ENCODE assay signal across 13 cellular contexts in genomic region chr20:45355685-45356084, GRCh38. TPM values are rescaled to one million over a fixed set of nuclear protein-coding genes. Genes with fewer than 3 reads are reported as not detected.
DNase-seq lines count a peak whose midpoint lies in the region; TF ChIP-seq lines count a peak whose summit lies in the region.
"Had no signal": no experiment of that assay in that cellular context is flagged by ENCODE, and none has a peak within 500 bp of the region (broad histone marks: within the 10 kb centered on the region; RNA-seq: fewer than 3 reads in every experiment).

No MANE protein-coding gene starts in this region.

- DNase-seq in HFFc6 (no peak), SJSA1 (ENCODE audit: low read depth in 1 of 2, low spot score in 2 of 2) (no peak), COLO668 (lab: John Stamatoyannopoulos, UW; ENCODE audit: unreplicated experiment) (no peak), NK-92 (lab: John Stamatoyannopoulos, UW; ENCODE audit: unreplicated experiment) (no peak), NCI-H510A (lab: John Stamatoyannopoulos, UW) (no peak)
- DNase-seq: DMS 273 treated with DMSO at 0.1 percent for 48 hours, head of caudate nucleus, WERI-Rb-1 had no signal

- no peaks in the 10 kb centered on the region for H3K27me3 ChIP-seq in SJSA1 (replicated peaks)
- H3K27me3 ChIP-seq in muscle layer of duodenum (ENCODE audit: low read depth, low read length), result no peaks in the 10 kb centered on the region

- H3K9me3 ChIP-seq in SJSA1 (replicated peaks) (no peaks in the 10 kb centered on the region), muscle layer of duodenum (ENCODE audit: control insufficient read depth in 1 of 2, low read length in 2 of 2) (no peaks in the 10 kb centered on the region)
- H3K9me3 ChIP-seq: HAP-1 had no signal

- TF ChIP-seq CTCF in HFFc6 (IDR thresholded peaks at IDR 0.05), result no peak

- H3K27ac Mint-ChIP-seq in HFFc6, result peak overlapping the region; percentile 70
- H3K27ac Mint-ChIP-seq: type B pancreatic cell had no signal

- H3K4me3 Mint-ChIP-seq in HFFc6, result 0 out of 2 replicates have a peak overlapping the region, but pooled peaks have one; percentile 62
- H3K4me3 Mint-ChIP-seq: type B pancreatic cell had no signal

- H3K36me3 ChIP-seq in SJSA1, result no peaks in the 10 kb centered on the region
- peaks cover 0 to 12% of the 10 kb centered on the region in 2 donors for H3K36me3 ChIP-seq in muscle layer of duodenum (ENCODE audit: control insufficient read depth in 1 of 2, insufficient read depth in 2 of 2, low read length in 2 of 2)
- H3K36me3 ChIP-seq: HAP-1, WERI-Rb-1 had no signal

- H3K4me3 ChIP-seq in SJSA1 (no peak overlapping the region), muscle layer of duodenum (ENCODE audit: low read depth in 1 of 2, low read length in 2 of 2) (no peak overlapping the region)
- H3K4me3 ChIP-seq: HAP-1, lung had no signal

- H3K4me1 ChIP-seq in SJSA1 (replicated peaks), result peaks cover 64% of the 10 kb centered on the region
- peaks cover 19 to 21% of the 10 kb centered on the region in 2 donors for H3K4me1 ChIP-seq in muscle layer of duodenum (ENCODE audit: control insufficient read depth in 1 of 2, insufficient read depth in 2 of 2, low read length in 2 of 2)
- H3K4me1 ChIP-seq: HAP-1 had no signal

- no peaks in the 10 kb centered on the region for H3K9me3 Mint-ChIP-seq in HFFc6
- H3K9me3 Mint-ChIP-seq: type B pancreatic cell had no signal

- H3K36me3 Mint-ChIP-seq in HFFc6 (ENCODE audit: low read depth), result no peaks in the 10 kb centered on the region
- H3K36me3 Mint-ChIP-seq: type B pancreatic cell had no signal

- no peaks in the 10 kb centered on the region for H3K27me3 Mint-ChIP-seq in HFFc6 (ENCODE audit: insufficient read depth)
- H3K27me3 Mint-ChIP-seq: type B pancreatic cell had no signal

- peak overlapping the region; percentile 13 for H3K27ac ChIP-seq in SJSA1
- H3K27ac ChIP-seq in muscle layer of duodenum (ENCODE audit: low read length), result peak overlapping the region; percentile 10
- H3K27ac ChIP-seq: WERI-Rb-1 had no signal

- peaks cover 62% of the 10 kb centered on the region for H3K4me1 Mint-ChIP-seq in HFFc6 (ENCODE audit: low read depth)

RNA-seq across cellular contexts. Expression of gene SYS1, which starts 7.3 kb away (rescaled TPM):
- 10 to 100 TPM; 22.9 to 34.1 (median 27.6) TPM for total RNA-seq in HFFc6 (2021; fragmentation: NEBNext Ultra II Directional; extraction: Animal tissue kit (Norgen Biotek cat#: 25700))
- total RNA-seq in SJSA1 (2014; rRNA removed; shearing (Covaris generic)), result 7.3 and 18.4 TPM in 2 replicates

RNA-seq across cellular contexts. Expression of gene SDC4, which starts 7.5 kb away (rescaled TPM):
- total RNA-seq in HFFc6 (2021; fragmentation: NEBNext Ultra II Directional; extraction: Animal tissue kit (Norgen Biotek cat#: 25700)), result 100 to 1,000 TPM; 122 to 146 (median 135) TPM
- 105 and 107 TPM in 2 replicates for total RNA-seq in SJSA1 (2014; rRNA removed; shearing (Covaris generic))

RNA-seq across cellular contexts. Expression of gene TP53TG5, which starts 22.4 kb away (rescaled TPM):
- not detected for total RNA-seq in HFFc6 (2021; fragmentation: NEBNext Ultra II Directional; extraction: Animal tissue kit (Norgen Biotek cat#: 25700))
- not detected in 2 replicates for total RNA-seq in SJSA1 (2014; rRNA removed; shearing (Covaris generic))
- total RNA-seq: lung had no signal

RNA-seq across cellular contexts. Expression of gene MATN4, which starts 47.6 kb away (rescaled TPM):
- total RNA-seq in HFFc6 (2021; fragmentation: NEBNext Ultra II Directional; extraction: Animal tissue kit (Norgen Biotek cat#: 25700)), result not detected
- 0.50 TPM in 1 of 2 replicates, not detected in the other for total RNA-seq in SJSA1 (2014; rRNA removed; shearing (Covaris generic))

RNA-seq across cellular contexts. Expression of gene RBPJL, which starts 49.0 kb away (rescaled TPM):
- total RNA-seq in HFFc6 (2021; fragmentation: NEBNext Ultra II Directional; extraction: Animal tissue kit (Norgen Biotek cat#: 25700)), result not detected
- not detected in 2 replicates for total RNA-seq in SJSA1 (2014; rRNA removed; shearing (Covaris generic))
- total RNA-seq: posterior vena cava had no signal
